ENCODE assay signal across 9 cellular contexts in genomic region chr13:40983725-40984669, GRCh38. TPM values are rescaled to one million over a fixed set of nuclear protein-coding genes. Genes with fewer than 3 reads are reported as not detected.
DNase-seq lines count a peak whose midpoint lies in the region; ATAC-seq and TF ChIP-seq lines count a peak whose summit lies in the region.
"Had no signal": no experiment of that assay in that cellular context is flagged by ENCODE, and none has a peak within 500 bp of the region (broad histone marks: within the 10 kb centered on the region; RNA-seq: fewer than 3 reads in every experiment).

No MANE protein-coding gene starts in this region.

- H3K36me3 ChIP-seq in BLaER1 = peaks cover 36% of the 10 kb centered on the region
- H3K36me3 ChIP-seq in MM.1S (replicated peaks; ENCODE audit: insufficient read depth, low read length) = no peaks in the 10 kb centered on the region; the same call in 1 of the 2 replicates
- no peaks in the 10 kb centered on the region for H3K36me3 ChIP-seq in WERI-Rb-1

- H3K9me3 ChIP-seq in BLaER1 = no peaks in the 10 kb centered on the region
- no peaks in the 10 kb centered on the region for H3K9me3 ChIP-seq in MM.1S (replicated peaks; ENCODE audit: insufficient read depth, low read length)
- no peaks in the 10 kb centered on the region for H3K9me3 ChIP-seq in WERI-Rb-1 (ENCODE audit: severe bottlenecking)

- peaks cover 100% of the 10 kb centered on the region for H3K4me1 ChIP-seq in BLaER1
- H3K4me1 ChIP-seq in MM.1S (ENCODE audit: low read length) = peaks cover 35% of the 10 kb centered on the region

- POLR2A ChIA-PET in MCF 10A (lab: Yijun Ruan, JAX) = interaction anchor here (0.8 to 2.9 kb wide), 9 partner anchors 10 to 77 kb away, joined by 3 to 19 read pairs (median 4); partner anchors contain the start of genes ELF1 and WBP4

- H3K9me2 ChIP-seq in MM.1S (replicated peaks; ENCODE audit: insufficient read depth, low read length) = no peaks in the 10 kb centered on the region

- H3K4me2 ChIP-seq in BLaER1 (peak overlapping the region; percentile 76), MM.1S (ENCODE audit: low read depth, low read length) (peak overlapping the region; percentile 91)

- H3K27me3 Mint-ChIP-seq in MCF 10A (ENCODE audit: insufficient read depth, unreplicated experiment) (no peaks in the 10 kb centered on the region), naive B cell (no peaks in the 10 kb centered on the region), glutamatergic neuron (ENCODE audit: unreplicated experiment) (no peaks in the 10 kb centered on the region)

- no TSS peak for BruUV-seq in MCF 10A (replicated peaks; lab: Mats Ljungman, UMichigan)

- peaks cover 41% of the 10 kb centered on the region for H3F3A ChIP-seq in MM.1S (ENCODE audit: insufficient read depth, low read length)

- no peaks in the 10 kb centered on the region for H3K27me3 ChIP-seq in BLaER1
- H3K27me3 ChIP-seq in MM.1S (replicated peaks; ENCODE audit: insufficient read depth, low read length) = no peaks in the 10 kb centered on the region
- H3K27me3 ChIP-seq in WERI-Rb-1 (ENCODE audit: insufficient read depth, low read depth, severe bottlenecking) = no peaks in the 10 kb centered on the region

- intact Hi-C loops in MCF 10A (cut with micrococcal nuclease) = no loop called here

- H3K79me2 ChIP-seq in MM.1S (ENCODE audit: low read length) = peaks cover 89% of the 10 kb centered on the region

- no peak overlapping the region for H3K4me3 ChIP-seq in BLaER1
- H3K4me3 ChIP-seq in MM.1S (ENCODE audit: low read length) = peak overlapping the region; percentile 54; the same call in 1 of the 2 replicates
- H3K4me3 ChIP-seq in WERI-Rb-1 (ENCODE audit: low read depth, low read length) = no peak overlapping the region

- H3K27ac Mint-ChIP-seq in MCF 10A (ENCODE audit: low read depth, unreplicated experiment) (peak overlapping the region; percentile 71), naive B cell (peak overlapping the region; percentile 95 to 100 (median 97)), glutamatergic neuron (ENCODE audit: unreplicated experiment) (no peak overlapping the region)

- TF ChIP-seq CTCF in MM.1S (IDR thresholded peaks at IDR 0.05; ENCODE audit: low read length) (no peak), MCF 10A (IDR thresholded peaks at IDR 0.05; ENCODE audit: unreplicated experiment) (no peak), WERI-Rb-1 (IDR thresholded peaks at IDR 0.05; ENCODE audit: low read depth, low read length) (no peak), glutamatergic neuron (IDR thresholded peaks at IDR 0.05; ENCODE audit: partially characterized antibody, unreplicated experiment) (no peak)

- H4K20me1 ChIP-seq in BLaER1 (peaks cover 100% of the 10 kb centered on the region), MM.1S (ENCODE audit: insufficient read depth, low read length) (no peaks in the 10 kb centered on the region)

- H3K27ac ChIP-seq in BLaER1 = peak overlapping the region; percentile 35
- H3K27ac ChIP-seq in MM.1S (ENCODE audit: low read length) = peak overlapping the region; percentile 97
- no peak overlapping the region for H3K27ac ChIP-seq in WERI-Rb-1

- peak; percentile 33 to 34 for ATAC-seq in naive B cell (ENCODE audit: low read depth in 2 of 2)
- ATAC-seq in GM21367 (IDR thresholded peaks at IDR 0.05; ENCODE audit: unreplicated experiment) = no peak

- H3K9ac ChIP-seq in BLaER1 (peak overlapping the region; percentile 50; the same call in 1 of the 2 replicates), MM.1S (ENCODE audit: low read length) (peak overlapping the region; percentile 66; the same call in 1 of the 2 replicates)

- H3K4me1 Mint-ChIP-seq in MCF 10A (ENCODE audit: insufficient read depth, unreplicated experiment) = peaks cover 42% of the 10 kb centered on the region
- H3K4me1 Mint-ChIP-seq in naive B cell = peaks cover 65 to 78% (median 65%) of the 10 kb centered on the region in 3 donors
- no peaks in the 10 kb centered on the region for H3K4me1 Mint-ChIP-seq in glutamatergic neuron (ENCODE audit: low read depth, unreplicated experiment)

- CTCF ChIA-PET in MCF 10A (lab: Yijun Ruan, JAX) = interaction anchor here (0.6 kb wide), 2 partner anchors 72 to 1483 kb away, joined by 3 read pairs; no protein-coding TSS in a partner anchor

- peak overlapping the region; percentile 72 for H3K4me3 Mint-ChIP-seq in MCF 10A (ENCODE audit: unreplicated experiment)
- H3K4me3 Mint-ChIP-seq in naive B cell = peak overlapping the region; percentile 74 to 98 (median 94)
- H3K4me3 Mint-ChIP-seq in glutamatergic neuron (ENCODE audit: unreplicated experiment) = no peak overlapping the region

- no peak overlapping the region for H2AFZ ChIP-seq in MM.1S (ENCODE audit: low read length)

- H3K36me3 Mint-ChIP-seq in MCF 10A (ENCODE audit: insufficient read depth, unreplicated experiment) = peaks cover 27% of the 10 kb centered on the region
- peaks cover 9 to 10% of the 10 kb centered on the region in 2 donors for H3K36me3 Mint-ChIP-seq in naive B cell
- H3K36me3 Mint-ChIP-seq in glutamatergic neuron (ENCODE audit: unreplicated experiment) = no peaks in the 10 kb centered on the region

- DNase-seq in MM.1S (no peak), MCF 10A (ENCODE audit: unreplicated experiment) (no peak), naive B cell (no peak), WERI-Rb-1 (no peak), glutamatergic neuron (no peak), AG08395 (ENCODE audit: low spot score) (no peak)
- DNase-seq: GF-D8 had no signal

- H3K9me3 Mint-ChIP-seq in MCF 10A (ENCODE audit: unreplicated experiment) = no peaks in the 10 kb centered on the region
- no peaks in the 10 kb centered on the region for H3K9me3 Mint-ChIP-seq in naive B cell
- no peaks in the 10 kb centered on the region for H3K9me3 Mint-ChIP-seq in glutamatergic neuron (ENCODE audit: unreplicated experiment)

RNA-seq across cellular contexts. Expression of gene ELF1, which starts 35.1 kb away (rescaled TPM):
- total RNA-seq in MCF 10A (2022) = 73.7 and 82.1 TPM in 2 replicates
- 100 to 1,000 TPM; 127 to 183 (median 144) TPM for polyA plus RNA-seq in naive B cell (ENCODE audit: low read depth in 6 of 6)
- 9.8 TPM for total RNA-seq in glutamatergic neuron (ENCODE audit: unreplicated experiment)
